In the genomic region with DNA sequence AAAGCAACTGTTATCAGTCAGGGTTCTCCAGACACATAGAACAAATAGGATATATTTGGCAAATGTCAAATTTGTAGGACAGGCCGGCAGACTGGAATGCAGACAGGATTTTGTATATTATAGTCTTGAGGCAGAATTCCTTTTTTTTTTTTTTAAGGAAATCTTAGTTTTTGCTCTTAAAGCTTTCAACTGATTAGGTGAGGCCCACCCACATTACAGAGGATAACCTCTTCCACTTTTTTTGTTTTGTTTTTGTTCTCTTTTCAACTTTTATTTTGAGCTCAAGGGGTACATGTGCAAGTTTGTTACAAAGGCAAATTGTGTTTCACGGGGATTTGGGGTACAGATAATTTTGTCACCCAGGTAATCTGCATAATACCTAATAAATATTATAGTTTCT, we compare ENCODE assay signal across 29 cellular contexts.
"Had no signal": no experiment of that assay in that cellular context is flagged by ENCODE, and none has a peak within 500 bp of the region (broad histone marks: within the 10 kb centered on the region; RNA-seq: fewer than 3 reads in every experiment).

No MANE protein-coding gene starts in this region.

- H2AFZ ChIP-seq: hepatocyte had no signal

- H3K4me1 ChIP-seq: esophagus muscularis mucosa, esophagus squamous epithelium, foreskin keratinocyte, gastrocnemius medialis, gastroesophageal sphincter, heart left ventricle, heart right ventricle had no signal

- H3K27me3 Mint-ChIP-seq: dendritic cell treated with granulocyte-macrophage colony-stimulating factor and Interleukin-4, amounts not matched to agents 40 ng/mL and 50 ng/mL, for 4 days; effector memory CD8-positive, alpha-beta T cell had no signal

- ATAC-seq: effector memory CD8-positive, alpha-beta T cell; esophagus mucosa; foreskin keratinocyte; gastrocnemius medialis; gastroesophageal sphincter; heart left ventricle; heart right ventricle had no signal

- H3K4me2 ChIP-seq: hepatocyte had no signal

- DNase-seq: cortex of kidney; dermis blood vessel endothelial cell; dorsolateral prefrontal cortex; effector CD4-positive, alpha-beta T cell; effector CD8-positive, alpha-beta T cell; effector memory CD4-positive, alpha-beta T cell; effector memory CD8-positive, alpha-beta T cell; endodermal cell; erythroblast; esophagus squamous epithelium; foreskin fibroblast; foreskin keratinocyte; foreskin melanocyte; gastrocnemius medialis; glutamatergic neuron; head of caudate nucleus; heart left ventricle; heart right ventricle; hippocampal formation had no signal

- H3K27ac Mint-ChIP-seq: dendritic cell treated with granulocyte-macrophage colony-stimulating factor and Interleukin-4, amounts not matched to agents 40 ng/mL and 50 ng/mL, for 4 days; effector memory CD8-positive, alpha-beta T cell; endodermal cell had no signal

- H3K36me3 ChIP-seq: esophagus muscularis mucosa, esophagus squamous epithelium, gastrocnemius medialis, gastroesophageal sphincter, heart left ventricle, heart right ventricle had no signal

- H3K9me3 ChIP-seq: esophagus squamous epithelium, gastrocnemius medialis, gastroesophageal sphincter had no signal

- H3K27ac ChIP-seq: coronary artery, dorsolateral prefrontal cortex, epithelial cell of prostate, esophagus muscularis mucosa, esophagus squamous epithelium, foreskin keratinocyte, gastrocnemius medialis, gastroesophageal sphincter, heart left ventricle, heart right ventricle, hepatocyte had no signal

- H3K4me3 ChIP-seq: coronary artery, dorsolateral prefrontal cortex, esophagus muscularis mucosa, esophagus squamous epithelium, gastrocnemius medialis, gastroesophageal sphincter, heart left ventricle, heart right ventricle, hepatocyte had no signal

- H3K4me1 Mint-ChIP-seq: endodermal cell had no signal

- H3K9me3 Mint-ChIP-seq: effector memory CD8-positive, alpha-beta T cell had no signal

- H3K79me2 ChIP-seq: hepatocyte had no signal

- FAIRE-seq: endometrium, endothelial cell of umbilical vein, frontal cortex had no signal

- H3K4me3 Mint-ChIP-seq: dendritic cell treated with granulocyte-macrophage colony-stimulating factor and Interleukin-4, amounts not matched to agents 40 ng/mL and 50 ng/mL, for 4 days; effector memory CD8-positive, alpha-beta T cell; endodermal cell had no signal

- H3K27me3 ChIP-seq: dorsolateral prefrontal cortex, esophagus muscularis mucosa, esophagus squamous epithelium, foreskin keratinocyte, gastrocnemius medialis, gastroesophageal sphincter, heart left ventricle, heart right ventricle, hepatocyte had no signal
